ENCODE assay signal across 1 cellular context in genomic region chr7:94445696-94446194, GRCh38.
TF ChIP-seq lines count a peak whose summit lies in the region.

No MANE protein-coding gene starts in this region.

TF ChIP-seq in GM23338, 12 proteins besides CTCF, POLR2A, EP300 and RAD21 (continued from another document):
- no peak for TF ChIP-seq ZNF462 (CRISPR knock-in tag; IDR thresholded peaks at IDR 0.05)
- TF ChIP-seq, protein P1, sequence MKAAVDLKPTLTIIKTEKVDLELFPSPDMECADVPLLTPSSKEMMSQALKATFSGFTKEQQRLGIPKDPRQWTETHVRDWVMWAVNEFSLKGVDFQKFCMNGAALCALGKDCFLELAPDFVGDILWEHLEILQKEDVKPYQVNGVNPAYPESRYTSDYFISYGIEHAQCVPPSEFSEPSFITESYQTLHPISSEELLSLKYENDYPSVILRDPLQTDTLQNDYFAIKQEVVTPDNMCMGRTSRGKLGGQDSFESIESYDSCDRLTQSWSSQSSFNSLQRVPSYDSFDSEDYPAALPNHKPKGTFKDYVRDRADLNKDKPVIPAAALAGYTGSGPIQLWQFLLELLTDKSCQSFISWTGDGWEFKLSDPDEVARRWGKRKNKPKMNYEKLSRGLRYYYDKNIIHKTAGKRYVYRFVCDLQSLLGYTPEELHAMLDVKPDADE (IDR thresholded peaks at IDR 0.05) = no peak
- no peak for TF ChIP-seq ZNF114 (CRISPR knock-in tag; IDR thresholded peaks at IDR 0.05)
